Comparison of ENCODE assay signal across 16 cellular contexts in the genomic region with DNA sequence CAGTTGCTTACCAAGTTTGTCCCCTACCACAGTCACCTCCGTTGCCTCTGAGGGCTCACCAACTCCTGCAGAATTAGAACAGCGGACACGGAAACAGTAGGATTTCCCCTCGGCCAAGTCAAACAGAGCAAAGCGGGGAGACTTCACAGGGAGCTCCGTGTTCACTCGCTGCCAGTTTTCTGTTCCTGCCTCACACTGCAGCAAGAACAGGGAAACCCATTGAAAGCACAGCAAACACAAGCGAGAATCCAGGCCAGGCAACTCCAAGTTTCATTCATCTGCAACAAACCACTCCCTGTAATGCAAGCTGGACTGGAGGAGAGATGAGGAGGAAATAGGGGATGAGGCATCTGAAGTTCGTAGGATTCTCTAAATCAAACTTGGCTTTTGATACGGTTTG.
"Had no signal": no experiment of that assay in that cellular context is flagged by ENCODE, and none has a peak within 500 bp of the region (broad histone marks: within the 10 kb centered on the region; RNA-seq: fewer than 3 reads in every experiment).

No MANE protein-coding gene starts in this region.

- H3K4me3 ChIP-seq: heart right ventricle, ovary, tibial artery, vagina had no signal

- H3K27ac ChIP-seq: brain microvascular endothelial cell, foreskin keratinocyte, heart right ventricle, ovary, tibial artery, vagina had no signal

- FAIRE-seq: endothelial cell of umbilical vein had no signal

- H3K27me3 ChIP-seq: brain microvascular endothelial cell, foreskin keratinocyte, heart right ventricle, ovary, tibial artery, vagina had no signal

- H3K9me3 ChIP-seq: heart right ventricle, ovary, tibial artery, vagina had no signal

- DNase-seq: activated naive CD4-positive, alpha-beta T cell; activated naive CD8-positive, alpha-beta T cell treated with anti-CD3 and anti-CD28 coated beads, Interleukin-2, amount 10 ng/mL, durations not matched to agents 7 days and 5 days; brain microvascular endothelial cell; cortex of kidney; effector CD8-positive, alpha-beta T cell; foreskin keratinocyte; heart right ventricle; islet precursor cell; natural killer cell; ovary; stimulated activated CD4-positive, alpha-beta T cell treated with anti-CD3 and anti-CD28 coated beads, Interleukin-12 subunit alpha, Interleukin-12 subunit beta, amount 100 ng/mL, for 4 hours; stimulated activated CD4-positive, alpha-beta T cell treated with anti-CD3 and anti-CD28 coated beads, Interleukin-2, amount 100 ng/mL, for 24 hours; tibial artery had no signal

- H3K4me1 ChIP-seq: foreskin keratinocyte, vagina had no signal

- H3K36me3 ChIP-seq: brain microvascular endothelial cell, ovary, vagina had no signal

- ATAC-seq: foreskin keratinocyte, heart right ventricle, left lobe of liver, natural killer cell had no signal
